Comparison of ENCODE assay signal across 8 cellular contexts in genomic region chr1:17984510-17985085, GRCh38.
A peak's percentile ranks its signal among the peaks of the same experiment; 100 is the strongest.
DNase-seq lines count a peak whose midpoint lies in the region; ATAC-seq and TF ChIP-seq lines count a peak whose summit lies in the region.

No MANE protein-coding gene starts in this region.

- no peak overlapping the region for H3K9ac ChIP-seq in Loucy (ENCODE audit: low read depth, low read length, poor library complexity, severe bottlenecking)

- no peak overlapping the region for H3K4me3 ChIP-seq in Loucy (ENCODE audit: low read length, poor library complexity, severe bottlenecking)
- no peak overlapping the region for H3K4me3 ChIP-seq in brain microvascular endothelial cell (ENCODE audit: low read depth, low read length)

- H3K27ac Mint-ChIP-seq in osteocyte (ENCODE audit: unreplicated experiment) = no peak overlapping the region

- H3K79me2 ChIP-seq in Loucy (ENCODE audit: insufficient read depth, low read length) = no peaks in the 10 kb centered on the region

- no peaks in the 10 kb centered on the region for H4K20me1 ChIP-seq in Loucy (ENCODE audit: insufficient read depth, low read length, poor library complexity, severe bottlenecking)

- H3K4me2 ChIP-seq in Loucy (ENCODE audit: low read depth, low read length, poor library complexity, severe bottlenecking) = no peak overlapping the region

- peak; percentile 17 to 24 for DNase-seq in SHP77 (lab: John Stamatoyannopoulos, UW)
- no peak for DNase-seq in SHP77 treated with DMSO at 0.1 percent for 48 hours (lab: John Stamatoyannopoulos, UW)
- DNase-seq in brain microvascular endothelial cell = no peak
- DNase-seq in osteocyte (ENCODE audit: extremely low spot score, unreplicated experiment) = no peak

- H3K9me3 Mint-ChIP-seq in osteocyte (ENCODE audit: unreplicated experiment) = no peaks in the 10 kb centered on the region

- H3K27ac ChIP-seq in brain microvascular endothelial cell = no peak overlapping the region

- in situ Hi-C loops in brain microvascular endothelial cell (cut with HindIII; ENCODE audit: low pct_ligation_motif_present, low sequenced_read_pairs) = no loop called here

- H3K27me3 ChIP-seq in Loucy (ENCODE audit: insufficient read depth, low read length, poor library complexity, severe bottlenecking) (no peaks in the 10 kb centered on the region), brain microvascular endothelial cell (replicated peaks) (no peaks in the 10 kb centered on the region)

- no peaks in the 10 kb centered on the region for H3F3A ChIP-seq in Loucy (ENCODE audit: low read depth)

- H3K4me1 ChIP-seq in Loucy (ENCODE audit: insufficient read depth, low read length, poor library complexity, severe bottlenecking) = no peaks in the 10 kb centered on the region

- H3K4me3 Mint-ChIP-seq in osteocyte (ENCODE audit: unreplicated experiment) = no peak overlapping the region

- no peaks in the 10 kb centered on the region for H3K9me2 ChIP-seq in Loucy (replicated peaks; ENCODE audit: low read depth, low read length)

- no peaks in the 10 kb centered on the region for H3K27me3 Mint-ChIP-seq in osteocyte (ENCODE audit: unreplicated experiment)

- no peak overlapping the region for H2AFZ ChIP-seq in Loucy (ENCODE audit: low read length)

- TF ChIP-seq CTCF in Loucy (conservative IDR thresholded peaks at IDR 0.05; ENCODE audit: low read length) = peak; percentile 78
- peak; percentile 52 for TF ChIP-seq CTCF in brain microvascular endothelial cell (IDR thresholded peaks at IDR 0.05; ENCODE audit: low read depth, low read length, missing control alignments)
- TF ChIP-seq CTCF in osteocyte (IDR thresholded peaks at IDR 0.05) = peak; percentile 25

- H3K36me3 ChIP-seq in Loucy (ENCODE audit: insufficient read depth, low read length) = no peaks in the 10 kb centered on the region
- no peaks in the 10 kb centered on the region for H3K36me3 ChIP-seq in brain microvascular endothelial cell (replicated peaks)

- ATAC-seq in GM21367 (IDR thresholded peaks at IDR 0.05; ENCODE audit: unreplicated experiment) (no peak), GM19397 (IDR thresholded peaks at IDR 0.05; ENCODE audit: unreplicated experiment) (no peak), GM21723 (IDR thresholded peaks at IDR 0.05; ENCODE audit: unreplicated experiment) (no peak)

- H3K36me3 Mint-ChIP-seq in osteocyte (ENCODE audit: unreplicated experiment) = no peaks in the 10 kb centered on the region

- H3K9me3 ChIP-seq in Loucy (ENCODE audit: insufficient read depth, low read depth, low read length) = no peaks in the 10 kb centered on the region

- H3K4me1 Mint-ChIP-seq in osteocyte (ENCODE audit: unreplicated experiment) = no peaks in the 10 kb centered on the region

Comparison
In these comparisons a context has a peak if more than half of its experiments do, and no peak if none do; other contexts are left out.
1. DNase-seq: peak in SHP77 (2 of 2); none in SHP77 treated with DMSO at 0.1 percent for 48 hours (single experiment), brain microvascular endothelial cell (single experiment) and osteocyte (single experiment).
2. CTCF ChIP-seq: peak in every context shown above with its lines; median percentile 78 in Loucy; 52 in brain microvascular endothelial cell; 25 in osteocyte.